ENCODE assay signal across 8 cellular contexts in the genomic region with DNA sequence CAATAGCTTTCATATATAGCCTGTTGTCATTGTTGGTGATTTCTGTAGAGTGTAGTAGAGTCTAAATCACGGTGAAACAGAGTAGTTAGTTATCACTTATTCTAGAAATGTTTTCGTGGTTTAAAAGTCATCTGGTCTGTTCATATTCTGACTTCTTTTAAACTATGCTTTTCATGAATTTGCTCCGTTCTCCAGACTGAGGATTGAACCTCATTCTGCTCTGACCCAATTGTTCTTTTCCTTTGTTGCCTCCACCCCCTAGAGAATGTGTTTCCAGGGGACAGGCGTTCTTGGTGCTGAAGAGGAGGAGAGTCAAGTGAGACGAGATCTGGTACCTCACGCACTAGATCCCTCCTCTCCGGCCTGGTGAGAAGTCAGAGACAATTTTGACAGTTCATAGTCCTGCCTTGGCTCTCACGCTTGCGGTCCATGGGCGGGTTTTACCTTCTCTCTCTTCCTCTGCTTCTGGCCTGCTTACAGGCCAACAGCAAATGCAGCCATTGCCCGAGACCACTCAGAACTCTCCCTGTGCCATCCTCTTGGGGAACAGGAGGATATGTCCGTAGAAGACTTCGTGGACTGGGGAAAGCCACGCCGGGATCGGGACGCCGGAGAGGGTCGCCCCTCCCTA. TPM values are rescaled to one million over a fixed set of nuclear protein-coding genes. Genes with fewer than 3 reads are reported as not detected.
DNase-seq lines count a peak whose midpoint lies in the region; ATAC-seq and TF ChIP-seq lines count a peak whose summit lies in the region.

No MANE protein-coding gene starts in this region.

- H3K4me3 ChIP-seq in lower lobe of right lung (peak overlapping the region; percentile 96), thymus (ENCODE audit: low read length) (peak overlapping the region; percentile 63)

- under 1% methylated on average over 19 of the region's 19 CpGs for WGBS in thymus

- intact Hi-C loops in lower lobe of right lung (cut with DNase I): no loop called here

- H3K4me1 ChIP-seq in lower lobe of right lung (peaks cover 40% of the 10 kb centered on the region), thymus (ENCODE audit: control insufficient read depth, insufficient read depth, low read length) (peaks cover 13% of the 10 kb centered on the region)

- H3K36me3 ChIP-seq in lower lobe of right lung (peaks cover 8% of the 10 kb centered on the region), thymus (ENCODE audit: control insufficient read depth, insufficient read depth) (no peaks in the 10 kb centered on the region)

- DNase-seq in AG08395 (ENCODE audit: low spot score) (peak; percentile 67), NCI-H146 treated with DMSO at 0.1 percent for 48 hours (lab: John Stamatoyannopoulos, UW; ENCODE audit: unreplicated experiment) (peak; percentile 83), T-helper 22 cell (ENCODE audit: low read depth) (peak; percentile 51), dedifferentiated amniotic fluid mesenchymal stem cell (ENCODE audit: extremely low spot score) (peak; percentile 68), lower lobe of right lung (no peak)

- no peaks in the 10 kb centered on the region for H3K27me3 ChIP-seq in lower lobe of right lung (ENCODE audit: low read depth)
- H3K27me3 ChIP-seq in thymus (ENCODE audit: control insufficient read depth, insufficient read depth): no peaks in the 10 kb centered on the region

- H3K9me3 ChIP-seq in lower lobe of right lung (no peaks in the 10 kb centered on the region), thymus (ENCODE audit: control insufficient read depth) (no peaks in the 10 kb centered on the region)

- H3K27ac ChIP-seq in lower lobe of right lung: peak overlapping the region; percentile 84
- H3K27ac ChIP-seq in thymus (ENCODE audit: low read depth): peak overlapping the region; percentile 97

- no peak for TF ChIP-seq CTCF in lower lobe of right lung (IDR thresholded peaks at IDR 0.05)

- ATAC-seq in GM18502 (IDR thresholded peaks at IDR 0.05; ENCODE audit: poor library complexity, unreplicated experiment) (peak; percentile 70), HG02870 (IDR thresholded peaks at IDR 0.05; ENCODE audit: unreplicated experiment) (peak; percentile 65), lower lobe of right lung (peak; percentile 55 to 59)

RNA-seq across cellular contexts. Expression of gene ZNF292, which starts 0.6 kb away (rescaled TPM):
- total RNA-seq in lower lobe of right lung: 43.1 TPM
- 10.9 TPM for polyA plus RNA-seq in thymus

RNA-seq across cellular contexts. Expression of gene CGA, which starts 59.9 kb away (rescaled TPM):
- not detected for total RNA-seq in lower lobe of right lung
- 5.0 TPM for polyA plus RNA-seq in thymus
